In the genomic region with DNA sequence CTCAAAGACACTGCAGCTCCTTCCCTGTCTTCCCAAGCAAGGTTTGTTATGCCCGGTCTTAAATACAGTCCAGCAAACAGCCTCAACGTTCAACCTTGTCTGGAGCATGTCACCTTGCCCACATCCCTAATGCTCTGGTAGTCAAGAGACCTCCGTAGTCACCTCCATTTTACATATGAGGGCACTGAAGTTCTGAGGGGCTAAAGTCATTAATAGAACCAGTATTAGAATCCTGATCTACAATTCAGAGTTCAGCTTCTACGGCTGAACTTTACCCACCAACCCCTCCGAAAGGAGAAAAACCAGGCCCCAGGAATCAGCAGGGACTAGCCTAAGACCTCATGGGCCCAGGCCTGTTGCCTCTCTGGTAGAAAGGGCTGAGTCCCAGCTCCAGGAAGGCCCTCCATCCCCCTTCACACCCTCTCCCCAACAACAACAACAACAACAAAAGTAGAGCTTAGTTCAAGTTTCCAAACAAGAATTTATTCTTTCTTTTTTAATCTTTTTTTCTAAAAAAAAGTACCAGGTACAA, we compare ENCODE assay signal across 8 cellular contexts. TPM values are rescaled to one million over a fixed set of nuclear protein-coding genes. Genes with fewer than 3 reads are reported as not detected.
DNase-seq lines count a peak whose midpoint lies in the region; ATAC-seq and TF ChIP-seq lines count a peak whose summit lies in the region.

No MANE protein-coding gene starts in this region.

- ATAC-seq in activated CD8-positive, alpha-beta T cell treated with anti-CD3 and anti-CD28 coated beads for 36 hours: no peak
- ATAC-seq in GM19035 (IDR thresholded peaks at IDR 0.05; ENCODE audit: unreplicated experiment): no peak

- H3K27me3 Mint-ChIP-seq in activated CD8-positive, alpha-beta T cell treated with anti-CD3 and anti-CD28 coated beads for 36 hours: no peaks in the 10 kb centered on the region

- H3K9me3 ChIP-seq in HAP-1 (no peaks in the 10 kb centered on the region), left ventricle myocardium inferior (replicated peaks) (no peaks in the 10 kb centered on the region), skeletal muscle tissue (ENCODE audit: control insufficient read depth in 3 of 3, low read length in 3 of 3) (no peaks in the 10 kb centered on the region)

- peak overlapping the region; percentile 94 for H3K27ac ChIP-seq in left ventricle myocardium inferior (replicated peaks)
- H3K27ac ChIP-seq in skeletal muscle tissue (ENCODE audit: low read depth, low read length): peak overlapping the region; percentile 85

- H3K27ac Mint-ChIP-seq in activated CD8-positive, alpha-beta T cell treated with anti-CD3 and anti-CD28 coated beads for 36 hours: peak overlapping the region; percentile 97

- peaks cover 22% of the 10 kb centered on the region for H3K4me1 Mint-ChIP-seq in activated CD8-positive, alpha-beta T cell treated with anti-CD3 and anti-CD28 coated beads for 36 hours (ENCODE audit: low read depth)

- no peaks in the 10 kb centered on the region for H3K9me3 Mint-ChIP-seq in activated CD8-positive, alpha-beta T cell treated with anti-CD3 and anti-CD28 coated beads for 36 hours

- intact Hi-C loops in activated CD8-positive, alpha-beta T cell treated with anti-CD3 and anti-CD28 coated beads for 36 hours (cut with micrococcal nuclease): no loop called here
- intact Hi-C loops in left ventricle myocardium inferior (cut with micrococcal nuclease): no loop called here

- in situ Hi-C loops in HAP-1 (cut with MboI; ENCODE audit: low sequenced_read_pairs): loop anchor here (25.0 kb wide), 1 partner anchor 459 kb away; a partner anchor contains a TSS

- H3K4me3 ChIP-seq in HAP-1: peak overlapping the region; percentile 63
- peak overlapping the region; percentile 84 for H3K4me3 ChIP-seq in left ventricle myocardium inferior
- H3K4me3 ChIP-seq in skeletal muscle tissue (ENCODE audit: low read length in 3 of 3): peak overlapping the region; percentile 84 to 97 (median 94)

- peaks cover 35% of the 10 kb centered on the region for H3K36me3 Mint-ChIP-seq in activated CD8-positive, alpha-beta T cell treated with anti-CD3 and anti-CD28 coated beads for 36 hours (ENCODE audit: low read depth)

- H3K4me1 ChIP-seq in HAP-1 (peaks cover 13% of the 10 kb centered on the region), left ventricle myocardium inferior (peaks cover 36% of the 10 kb centered on the region), skeletal muscle tissue (ENCODE audit: control insufficient read depth in 3 of 3, insufficient read depth in 3 of 3, low read length in 3 of 3) (peaks cover 22 to 25% (median 24%) of the 10 kb centered on the region in 3 donors)

- peaks cover 32% of the 10 kb centered on the region for H3K36me3 ChIP-seq in HAP-1 (replicated peaks)
- peaks cover 71% of the 10 kb centered on the region for H3K36me3 ChIP-seq in left ventricle myocardium inferior
- H3K36me3 ChIP-seq in skeletal muscle tissue (ENCODE audit: control insufficient read depth in 3 of 3, insufficient read depth in 3 of 3, low read length in 3 of 3): peaks cover 58 to 64% (median 59%) of the 10 kb centered on the region in 3 donors

- H3K4me3 Mint-ChIP-seq in activated CD8-positive, alpha-beta T cell treated with anti-CD3 and anti-CD28 coated beads for 36 hours: peak overlapping the region; percentile 98

- TF ChIP-seq CTCF in activated CD8-positive, alpha-beta T cell treated with anti-CD3 and anti-CD28 coated beads for 36 hours (IDR thresholded peaks at IDR 0.05): no peak
- no peak for TF ChIP-seq CTCF in left ventricle myocardium inferior (IDR thresholded peaks at IDR 0.05; ENCODE audit: borderline replicate concordance)

- H3K27me3 ChIP-seq in HAP-1 (ENCODE audit: low read depth) (no peaks in the 10 kb centered on the region), left ventricle myocardium inferior (ENCODE audit: low read depth) (no peaks in the 10 kb centered on the region), skeletal muscle tissue (ENCODE audit: control insufficient read depth in 3 of 3, insufficient read depth in 3 of 3, low read length in 3 of 3) (no peaks in the 10 kb centered on the region)

- POLR2A ChIA-PET in activated CD8-positive, alpha-beta T cell treated with anti-CD3 and anti-CD28 coated beads for 36 hours (lab: Charles Lee): interaction anchor here (1.5 to 3.9 kb wide), 7 partner anchors 9 to 32 kb away, joined by 5 to 40 read pairs (median 10); partner anchors contain the start of genes ATOSB, FANCG and VCP

- CTCF ChIA-PET in activated CD8-positive, alpha-beta T cell treated with anti-CD3 and anti-CD28 coated beads for 36 hours (lab: Charles Lee): interaction anchor here (0.9 to 2.4 kb wide), 8 partner anchors 8 to 450 kb away, joined by 3 to 14 read pairs (median 4); partner anchors contain the start of gene FANCG

- no peak for DNase-seq in HAP-1 (ENCODE audit: low spot score in 2 of 2)
- DNase-seq in activated CD8-positive, alpha-beta T cell treated with anti-CD3 and anti-CD28 coated beads for 36 hours: no peak
- no peak for DNase-seq in left ventricle myocardium inferior
- no peak for DNase-seq in effector CD8-positive, alpha-beta T cell (lab: John Stamatoyannopoulos, UW)
- DNase-seq in HuH-7.5 (ENCODE audit: low spot score): no peak
- no peak for DNase-seq in UCSD-AML1 (lab: John Stamatoyannopoulos, UW; ENCODE audit: unreplicated experiment)

- H3K9ac ChIP-seq in skeletal muscle tissue (ENCODE audit: low read depth in 1 of 3, low read length in 3 of 3): peak overlapping the region; percentile 93 to 98 (median 97)

RNA-seq across cellular contexts. Expression of gene STOML2, which starts 0.8 kb away (rescaled TPM):
- total RNA-seq in activated CD8-positive, alpha-beta T cell treated with anti-CD3 and anti-CD28 coated beads for 36 hours: 100 to 1,000 TPM; 208 to 211 TPM
- total RNA-seq in left ventricle myocardium inferior: 132 TPM
- 93.9 TPM for total RNA-seq in skeletal muscle tissue

RNA-seq across cellular contexts. Expression of gene PIGO, which starts 7.3 kb away (rescaled TPM):
- 10 to 100 TPM; 19.8 to 21.9 TPM for total RNA-seq in activated CD8-positive, alpha-beta T cell treated with anti-CD3 and anti-CD28 coated beads for 36 hours
- total RNA-seq in left ventricle myocardium inferior: 9.4 TPM
- 6.3 TPM for total RNA-seq in skeletal muscle tissue

RNA-seq across cellular contexts. Expression of gene ATOSB, which starts 11.9 kb away (rescaled TPM):
- 1 to 10 TPM; 5.9 to 6.0 TPM for total RNA-seq in activated CD8-positive, alpha-beta T cell treated with anti-CD3 and anti-CD28 coated beads for 36 hours
- 17.0 TPM for total RNA-seq in left ventricle myocardium inferior
- 4.7 TPM for total RNA-seq in skeletal muscle tissue

RNA-seq across cellular contexts. Expression of gene FANCG, which starts 24.0 kb away (rescaled TPM):
- 10 to 100 TPM; 91.5 to 94.0 TPM for total RNA-seq in activated CD8-positive, alpha-beta T cell treated with anti-CD3 and anti-CD28 coated beads for 36 hours
- 5.6 TPM for total RNA-seq in left ventricle myocardium inferior
- 14.6 TPM for total RNA-seq in skeletal muscle tissue

RNA-seq across cellular contexts. Expression of gene VCP, which starts 31.3 kb away (rescaled TPM):
- total RNA-seq in activated CD8-positive, alpha-beta T cell treated with anti-CD3 and anti-CD28 coated beads for 36 hours: 100 to 1,000 TPM; 215 to 224 TPM
- total RNA-seq in left ventricle myocardium inferior (253 TPM), skeletal muscle tissue (212 TPM)
